2 cellular contexts compared by ENCODE assay signal in genomic region chr10:119686465-119687191, GRCh38.
TF ChIP-seq lines count a peak whose summit lies in the region.

No MANE protein-coding gene starts in this region.

TF ChIP-seq in HCT116, 20 proteins besides CTCF, POLR2A, EP300 and RAD21:
- TF ChIP-seq CBX3 (IDR thresholded peaks at IDR 0.05; ENCODE audit: low read depth) (peak; percentile 86), EZH2 (IDR thresholded peaks at IDR 0.05) (no peak), YY1 (IDR thresholded peaks at IDR 0.05; ENCODE audit: extremely low read depth, insufficient replicate concordance, low read depth, low read length) (peak; percentile 61), FOSL1 (IDR thresholded peaks at IDR 0.05; ENCODE audit: low read depth) (no peak), SIN3A (IDR thresholded peaks at IDR 0.05; ENCODE audit: low read depth) (no peak), POLR2AphosphoS5 (IDR thresholded peaks at IDR 0.05; ENCODE audit: low read depth, low read length) (no peak; the same call in 1 of the 2 replicates), ZFX (IDR thresholded peaks at IDR 0.05) (no peak)

TF ChIP-seq in GM12878, 131 proteins besides CTCF, POLR2A, EP300 and RAD21 (continues in another document):
- peak; percentile 69; the same call in 1 of the 2 replicates for TF ChIP-seq EED (IDR thresholded peaks at IDR 0.05; ENCODE audit: low read depth)
- TF ChIP-seq, protein P1, sequence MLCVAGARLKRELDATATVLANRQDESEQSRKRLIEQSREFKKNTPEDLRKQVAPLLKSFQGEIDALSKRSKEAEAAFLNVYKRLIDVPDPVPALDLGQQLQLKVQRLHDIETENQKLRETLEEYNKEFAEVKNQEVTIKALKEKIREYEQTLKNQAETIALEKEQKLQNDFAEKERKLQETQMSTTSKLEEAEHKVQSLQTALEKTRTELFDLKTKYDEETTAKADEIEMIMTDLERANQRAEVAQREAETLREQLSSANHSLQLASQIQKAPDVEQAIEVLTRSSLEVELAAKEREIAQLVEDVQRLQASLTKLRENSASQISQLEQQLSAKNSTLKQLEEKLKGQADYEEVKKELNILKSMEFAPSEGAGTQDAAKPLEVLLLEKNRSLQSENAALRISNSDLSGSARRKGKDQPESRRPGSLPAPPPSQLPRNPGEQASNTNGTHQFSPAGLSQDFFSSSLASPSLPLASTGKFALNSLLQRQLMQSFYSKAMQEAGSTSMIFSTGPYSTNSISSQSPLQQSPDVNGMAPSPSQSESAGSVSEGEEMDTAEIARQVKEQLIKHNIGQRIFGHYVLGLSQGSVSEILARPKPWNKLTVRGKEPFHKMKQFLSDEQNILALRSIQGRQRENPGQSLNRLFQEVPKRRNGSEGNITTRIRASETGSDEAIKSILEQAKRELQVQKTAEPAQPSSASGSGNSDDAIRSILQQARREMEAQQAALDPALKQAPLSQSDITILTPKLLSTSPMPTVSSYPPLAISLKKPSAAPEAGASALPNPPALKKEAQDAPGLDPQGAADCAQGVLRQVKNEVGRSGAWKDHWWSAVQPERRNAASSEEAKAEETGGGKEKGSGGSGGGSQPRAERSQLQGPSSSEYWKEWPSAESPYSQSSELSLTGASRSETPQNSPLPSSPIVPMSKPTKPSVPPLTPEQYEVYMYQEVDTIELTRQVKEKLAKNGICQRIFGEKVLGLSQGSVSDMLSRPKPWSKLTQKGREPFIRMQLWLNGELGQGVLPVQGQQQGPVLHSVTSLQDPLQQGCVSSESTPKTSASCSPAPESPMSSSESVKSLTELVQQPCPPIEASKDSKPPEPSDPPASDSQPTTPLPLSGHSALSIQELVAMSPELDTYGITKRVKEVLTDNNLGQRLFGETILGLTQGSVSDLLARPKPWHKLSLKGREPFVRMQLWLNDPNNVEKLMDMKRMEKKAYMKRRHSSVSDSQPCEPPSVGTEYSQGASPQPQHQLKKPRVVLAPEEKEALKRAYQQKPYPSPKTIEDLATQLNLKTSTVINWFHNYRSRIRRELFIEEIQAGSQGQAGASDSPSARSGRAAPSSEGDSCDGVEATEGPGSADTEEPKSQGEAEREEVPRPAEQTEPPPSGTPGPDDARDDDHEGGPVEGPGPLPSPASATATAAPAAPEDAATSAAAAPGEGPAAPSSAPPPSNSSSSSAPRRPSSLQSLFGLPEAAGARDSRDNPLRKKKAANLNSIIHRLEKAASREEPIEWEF (IDR thresholded peaks at IDR 0.05; ENCODE audit: insufficient replicate concordance, low read depth, low read length), result no peak
- TF ChIP-seq NFIC (IDR thresholded peaks at IDR 0.05; ENCODE audit: low read depth, low read length), result no peak; the same call in 1 of the 2 replicates
- no peak for TF ChIP-seq GATAD2B (conservative IDR thresholded peaks at IDR 0.05; ENCODE audit: low read depth)
- TF ChIP-seq IRF5 (IDR thresholded peaks at IDR 0.05; ENCODE audit: borderline replicate concordance), result no peak
- TF ChIP-seq KAT2A (conservative IDR thresholded peaks at IDR 0.05; ENCODE audit: control insufficient read depth, low read depth, low read length), result no peak
- no peak for TF ChIP-seq TCF7 (IDR thresholded peaks at IDR 0.05; ENCODE audit: borderline replicate concordance)
- no peak for TF ChIP-seq TCF12 (IDR thresholded peaks at IDR 0.05; ENCODE audit: low read depth, low read length)
- TF ChIP-seq TCF3 (IDR thresholded peaks at IDR 0.05; ENCODE audit: borderline replicate concordance, insufficient read depth, low read depth, low read length), result no peak
- no peak for TF ChIP-seq POLR2AphosphoS2 (IDR thresholded peaks at IDR 0.05; ENCODE audit: low read depth, low read length)
- TF ChIP-seq PBX3 (IDR thresholded peaks at IDR 0.05; ENCODE audit: insufficient replicate concordance, low read depth, low read length), result no peak
- no peak for TF ChIP-seq MAX (IDR thresholded peaks at IDR 0.05; ENCODE audit: low read depth, low read length)
- TF ChIP-seq CBFB (IDR thresholded peaks at IDR 0.05; ENCODE audit: low read depth), result no peak
- no peak for TF ChIP-seq ATF2 (IDR thresholded peaks at IDR 0.05; ENCODE audit: low read length)
- TF ChIP-seq IKZF1 (conservative IDR thresholded peaks at IDR 0.05), result peak; percentile 31; the same call in 1 of the 2 replicates
- TF ChIP-seq NR2C1 (IDR thresholded peaks at IDR 0.05), result no peak
- TF ChIP-seq, protein P2, sequence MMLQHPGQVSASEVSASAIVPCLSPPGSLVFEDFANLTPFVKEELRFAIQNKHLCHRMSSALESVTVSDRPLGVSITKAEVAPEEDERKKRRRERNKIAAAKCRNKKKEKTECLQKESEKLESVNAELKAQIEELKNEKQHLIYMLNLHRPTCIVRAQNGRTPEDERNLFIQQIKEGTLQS (IDR thresholded peaks at IDR 0.05; ENCODE audit: borderline replicate concordance, extremely low read depth, low read depth, low read length), result no peak
- peak; percentile 24 to 40; a peak in 1 of 4 replicates for TF ChIP-seq IKZF2 (IDR thresholded peaks at IDR 0.05)
- TF ChIP-seq ZBTB11 (CRISPR knock-in tag; IDR thresholded peaks at IDR 0.05), result no peak
- no peak for TF ChIP-seq SREBF1 (IDR thresholded peaks at IDR 0.05; ENCODE audit: low read length)
- no peak for TF ChIP-seq MYC (IDR thresholded peaks at IDR 0.05; ENCODE audit: insufficient read depth, insufficient read length, insufficient replicate concordance, low read length, severe bottlenecking)
- no peak for TF ChIP-seq GABPA (IDR thresholded peaks at IDR 0.05; ENCODE audit: low read depth)
- no peak for TF ChIP-seq BMI1 (IDR thresholded peaks at IDR 0.05; ENCODE audit: borderline replicate concordance)
- TF ChIP-seq BHLHE40 (IDR thresholded peaks at IDR 0.05; ENCODE audit: borderline replicate concordance in 1 of 2, low read depth in 2 of 2, low read length in 1 of 2), result no peak
- no peak for TF ChIP-seq NR2C2 (IDR thresholded peaks at IDR 0.05; ENCODE audit: borderline replicate concordance, control insufficient read depth, insufficient read length, low read depth)
- TF ChIP-seq PKNOX1 (IDR thresholded peaks at IDR 0.05), result no peak
- no peak for TF ChIP-seq HDAC2 (IDR thresholded peaks at IDR 0.05)
- TF ChIP-seq SMAD1 (IDR thresholded peaks at IDR 0.05; ENCODE audit: low read depth, partially characterized antibody), result no peak
- no peak for TF ChIP-seq NFXL1 (IDR thresholded peaks at IDR 0.05; ENCODE audit: borderline replicate concordance)
- TF ChIP-seq BACH1 (IDR thresholded peaks at IDR 0.05; ENCODE audit: borderline replicate concordance), result no peak
- TF ChIP-seq NBN (IDR thresholded peaks at IDR 0.05), result no peak
- TF ChIP-seq SMC3 (IDR thresholded peaks at IDR 0.05; ENCODE audit: borderline replicate concordance, low read length), result peak; percentile 84
- no peak for TF ChIP-seq SMAD5 (IDR thresholded peaks at IDR 0.05; ENCODE audit: low read depth)
- no peak for TF ChIP-seq CHD1 (IDR thresholded peaks at IDR 0.05; ENCODE audit: low read depth, low read length)
- no peak for TF ChIP-seq CHD2 (IDR thresholded peaks at IDR 0.05; ENCODE audit: borderline replicate concordance, low read depth, low read length)
- no peak for TF ChIP-seq ZNF384 (IDR thresholded peaks at IDR 0.05; ENCODE audit: borderline replicate concordance, low read depth, low read length)
- TF ChIP-seq FOS (IDR thresholded peaks at IDR 0.05; ENCODE audit: borderline replicate concordance, extremely low read depth, insufficient read length), result no peak
- no peak for TF ChIP-seq POU2F2 (IDR thresholded peaks at IDR 0.05; ENCODE audit: borderline replicate concordance, low read depth, low read length)
- TF ChIP-seq E2F4 (IDR thresholded peaks at IDR 0.05; ENCODE audit: low read depth, low read length), result no peak
- peak; percentile 59; the same call in 1 of the 2 replicates for TF ChIP-seq MLLT1 (IDR thresholded peaks at IDR 0.05)
